Comparison of ENCODE assay signal across 26 cellular contexts in genomic region chr17:45690876-45691275, GRCh38.
"Had no signal": no experiment of that assay in that cellular context is flagged by ENCODE, and none has a peak within 500 bp of the region (broad histone marks: within the 10 kb centered on the region; RNA-seq: fewer than 3 reads in every experiment).

No MANE protein-coding gene starts in this region.

- H3K9me3 ChIP-seq: ascending aorta, breast epithelium, colonic mucosa, heart left ventricle had no signal

- H3K27me3 ChIP-seq: ascending aorta, cardiac muscle cell, colonic mucosa had no signal

- DNase-seq: activated CD4-positive, alpha-beta memory T cell treated with anti-CD3 and anti-CD28 coated beads, Interleukin-2, amount 10 ng/mL, durations not matched to agents 7 days and 5 days; activated CD4-positive, alpha-beta T cell treated with anti-CD3 and anti-CD28 coated beads for 4 hours; activated CD4-positive, alpha-beta T cell treated with anti-CD3 and anti-CD28 coated beads, Interleukin-2, amount 10 ng/mL, durations not matched to agents 7 days and 5 days; activated CD4-positive, alpha-beta T cell treated with anti-CD3 and anti-CD28 coated beads, Interleukin-2, amount 50 U/mL, for 4 hours; activated CD4-positive, CD25-positive, alpha-beta regulatory T cell; activated CD4-positive, CD25-positive, alpha-beta regulatory T cell treated with anti-CD3 and anti-CD28 coated beads, Interleukin-2, amount 50 U/mL, for 72 hours; activated CD8-positive, alpha-beta memory T cell treated with anti-CD3 and anti-CD28 coated beads, Interleukin-2, amount 50 U/mL, for 48 hours; activated gamma-delta T cell; activated naive CD4-positive, alpha-beta T cell; activated naive CD4-positive, alpha-beta T cell treated with anti-CD3 and anti-CD28 coated beads, Interleukin-2, amount 10 ng/mL, durations not matched to agents 7 days and 5 days; activated naive CD8-positive, alpha-beta T cell treated with anti-CD3 and anti-CD28 coated beads, Interleukin-2, amount 10 ng/mL, durations not matched to agents 7 days and 5 days; activated T-cell treated with anti-CD3 and anti-CD28 coated beads for 4 hours; activated T-cell treated with anti-CD3 and anti-CD28 coated beads, Interleukin-2, amount 50 U/mL, for 24 hours; activated T-cell treated with anti-CD3 and anti-CD28 coated beads, Interleukin-2, amount 50 U/mL, for 72 hours; central memory CD4-positive, alpha-beta T cell; cerebellar nuclear complex; colonic mucosa; effector CD8-positive, alpha-beta T cell; foreskin fibroblast; heart left ventricle; T-helper 2 cell had no signal

- H3K27ac ChIP-seq: ascending aorta, breast epithelium, cardiac muscle cell, colonic mucosa, epithelial cell of prostate, heart left ventricle had no signal

- H3K36me3 ChIP-seq: ascending aorta, breast epithelium, cardiac muscle cell, colonic mucosa, heart left ventricle had no signal

- ATAC-seq: activated naive CD4-positive, alpha-beta T cell treated with anti-CD3 and anti-CD28 coated beads, Interleukin-2, amount 50 U/mL, for 72 hours; activated T-cell treated with anti-CD3 and anti-CD28 coated beads, Interleukin-2, amount 50 U/mL, for 72 hours; heart left ventricle had no signal

- H3K4me3 ChIP-seq: ascending aorta, breast epithelium, cardiac muscle cell, colonic mucosa, heart left ventricle had no signal

- H3K4me1 ChIP-seq: ascending aorta, breast epithelium, colonic mucosa, heart left ventricle had no signal
